13 cellular contexts compared by ENCODE assay signal in the genomic region with DNA sequence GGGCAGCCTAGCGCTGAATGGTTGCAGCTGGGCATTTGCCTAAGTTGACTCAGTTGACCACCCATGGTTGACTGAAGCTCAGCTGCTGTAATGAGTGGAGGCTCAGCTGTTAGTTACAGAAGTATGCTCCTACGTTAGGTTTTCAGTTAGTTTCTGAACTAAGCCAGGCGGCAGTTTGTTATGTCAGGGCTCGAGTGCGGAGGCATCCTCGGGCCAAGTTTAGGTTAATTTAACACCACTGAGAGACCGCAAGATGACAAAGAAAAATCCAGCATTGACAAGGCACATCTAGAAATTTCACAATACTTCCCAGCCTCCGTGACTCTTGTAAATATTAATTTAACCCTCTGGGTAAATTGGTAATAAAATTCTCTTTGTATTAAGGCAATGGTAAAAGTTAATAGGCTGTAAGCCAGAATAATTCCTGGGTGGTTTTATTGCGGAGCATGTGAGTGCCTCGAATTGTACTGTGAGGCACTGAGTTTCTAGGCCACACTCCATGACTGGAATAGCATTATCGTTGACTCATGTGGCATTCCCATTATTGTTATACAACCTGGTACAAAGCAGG. TPM values are rescaled to one million over a fixed set of nuclear protein-coding genes. Genes with fewer than 3 reads are reported as not detected.
A peak's percentile ranks its signal among the peaks of the same experiment; 100 is the strongest.
DNase-seq lines count a peak whose midpoint lies in the region; ATAC-seq, FAIRE-seq and TF ChIP-seq lines count a peak whose summit lies in the region.
"Had no signal": no experiment of that assay in that cellular context is flagged by ENCODE, and none has a peak within 500 bp of the region (broad histone marks: within the 10 kb centered on the region; RNA-seq: fewer than 3 reads in every experiment).

No MANE protein-coding gene starts in this region.

- DNase-seq in mesothelial cell of epicardium (ENCODE audit: low spot score in 2 of 2, unreplicated experiment in 2 of 2) (no peak), glutamatergic neuron (no peak), amygdala (lab: John Stamatoyannopoulos, UW) (no peak), H54 (ENCODE audit: insufficient read length, low spot score) (no peak)
- DNase-seq: activated CD4-positive, alpha-beta T cell treated with anti-CD3 and anti-CD28 coated beads, Interleukin-2, amount 50 U/mL, for 48 hours; amniotic stem cell; Right ventricle myocardium superior; stimulated activated naive CD4-positive, alpha-beta T cell had no signal

- ATAC-seq in GM19023 (IDR thresholded peaks at IDR 0.05; ENCODE audit: unreplicated experiment) (peak; percentile 66), HG02798 (IDR thresholded peaks at IDR 0.05; ENCODE audit: poor library complexity, unreplicated experiment) (peak; percentile 36), HG03575 (IDR thresholded peaks at IDR 0.05; ENCODE audit: extremely low read depth, insufficient number of reproducible peaks, low FRiP score, unreplicated experiment) (peak; percentile 43), HG03521 (IDR thresholded peaks at IDR 0.05; ENCODE audit: unreplicated experiment) (no peak)
- ATAC-seq: GM23338 had no signal

- no peaks in the 10 kb centered on the region for H3K27me3 Mint-ChIP-seq in mesothelial cell of epicardium (ENCODE audit: low read depth)
- peaks cover 3% of the 10 kb centered on the region for H3K27me3 Mint-ChIP-seq in glutamatergic neuron (ENCODE audit: unreplicated experiment)

- no peaks in the 10 kb centered on the region for H3K36me3 Mint-ChIP-seq in mesothelial cell of epicardium
- H3K36me3 Mint-ChIP-seq in glutamatergic neuron (ENCODE audit: unreplicated experiment) = no peaks in the 10 kb centered on the region

- H3K9me3 Mint-ChIP-seq in mesothelial cell of epicardium (no peaks in the 10 kb centered on the region), glutamatergic neuron (ENCODE audit: unreplicated experiment) (peaks cover 9% of the 10 kb centered on the region)
- H3K9me3 Mint-ChIP-seq: GM23338 had no signal

- TF ChIP-seq CTCF in mesothelial cell of epicardium (IDR thresholded peaks at IDR 0.05; ENCODE audit: unreplicated experiment) = no peak
- TF ChIP-seq CTCF in glutamatergic neuron (IDR thresholded peaks at IDR 0.05; ENCODE audit: partially characterized antibody, unreplicated experiment) = no peak

- no peak for FAIRE-seq in H54 (lab: Jason Lieb, UNC)

- H3K4me1 Mint-ChIP-seq in mesothelial cell of epicardium (peaks cover 35% of the 10 kb centered on the region), glutamatergic neuron (ENCODE audit: low read depth, unreplicated experiment) (peaks cover 4% of the 10 kb centered on the region)

- H3K27ac Mint-ChIP-seq in mesothelial cell of epicardium (peak overlapping the region; percentile 99), glutamatergic neuron (ENCODE audit: unreplicated experiment) (no peak overlapping the region)
- H3K27ac Mint-ChIP-seq: GM23338 had no signal

- H3K4me3 Mint-ChIP-seq in mesothelial cell of epicardium (no peak overlapping the region), glutamatergic neuron (ENCODE audit: unreplicated experiment) (no peak overlapping the region)
- H3K4me3 Mint-ChIP-seq: GM23338 had no signal

- TF ChIP-seq POLR2A in H54 (IDR thresholded peaks at IDR 0.05; ENCODE audit: low read depth, low read length) = no peak

RNA-seq across cellular contexts. Expression of a gene that starts 33.1 kb away (rescaled TPM):
- total RNA-seq in mesothelial cell of epicardium = 41.8 to 42.8 TPM (median 42.3 TPM) in 3 replicates
- 15.9 TPM for total RNA-seq in glutamatergic neuron (ENCODE audit: unreplicated experiment)
